In genomic region chr13:98370261-98370660, GRCh38 we compare ENCODE assay signal across 1 cellular context.
TF ChIP-seq lines count a peak whose summit lies in the region.

No MANE protein-coding gene starts in this region.

TF ChIP-seq in IMR-90, 13 proteins besides CTCF, POLR2A, EP300 and RAD21:
- no peak for TF ChIP-seq CEBPB (IDR thresholded peaks at IDR 0.05; ENCODE audit: low read depth, low read length)
- no peak for TF ChIP-seq MAFK (IDR thresholded peaks at IDR 0.05; ENCODE audit: low read depth, low read length)
- no peak for TF ChIP-seq MXI1 (IDR thresholded peaks at IDR 0.05; ENCODE audit: borderline replicate concordance, low read depth, low read length)
- no peak for TF ChIP-seq NFE2L2 (IDR thresholded peaks at IDR 0.05; ENCODE audit: low read depth, low read length)
- TF ChIP-seq CHD1 (IDR thresholded peaks at IDR 0.05; ENCODE audit: low read depth, low read length): no peak
- TF ChIP-seq RCOR1 (IDR thresholded peaks at IDR 0.05; ENCODE audit: insufficient replicate concordance, low read length): no peak
- no peak for TF ChIP-seq BHLHE40 (IDR thresholded peaks at IDR 0.05; ENCODE audit: low read depth, low read length)
- no peak for TF ChIP-seq USF2 (IDR thresholded peaks at IDR 0.05; ENCODE audit: low read depth, low read length)
- TF ChIP-seq, protein P1, sequence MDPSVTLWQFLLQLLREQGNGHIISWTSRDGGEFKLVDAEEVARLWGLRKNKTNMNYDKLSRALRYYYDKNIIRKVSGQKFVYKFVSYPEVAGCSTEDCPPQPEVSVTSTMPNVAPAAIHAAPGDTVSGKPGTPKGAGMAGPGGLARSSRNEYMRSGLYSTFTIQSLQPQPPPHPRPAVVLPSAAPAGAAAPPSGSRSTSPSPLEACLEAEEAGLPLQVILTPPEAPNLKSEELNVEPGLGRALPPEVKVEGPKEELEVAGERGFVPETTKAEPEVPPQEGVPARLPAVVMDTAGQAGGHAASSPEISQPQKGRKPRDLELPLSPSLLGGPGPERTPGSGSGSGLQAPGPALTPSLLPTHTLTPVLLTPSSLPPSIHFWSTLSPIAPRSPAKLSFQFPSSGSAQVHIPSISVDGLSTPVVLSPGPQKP (IDR thresholded peaks at IDR 0.05; ENCODE audit: borderline replicate concordance, low read depth, low read length): no peak
- TF ChIP-seq SMC3 (IDR thresholded peaks at IDR 0.05; ENCODE audit: low read depth, low read length): no peak
- no peak for TF ChIP-seq FOS (IDR thresholded peaks at IDR 0.05; ENCODE audit: low read depth, low read length)
- TF ChIP-seq MAZ (IDR thresholded peaks at IDR 0.05; ENCODE audit: borderline replicate concordance, low read depth, low read length): no peak
- TF ChIP-seq RFX5 (IDR thresholded peaks at IDR 0.05; ENCODE audit: low read depth, low read length): no peak
